ENCODE assay signal across 8 cellular contexts in the genomic region with DNA sequence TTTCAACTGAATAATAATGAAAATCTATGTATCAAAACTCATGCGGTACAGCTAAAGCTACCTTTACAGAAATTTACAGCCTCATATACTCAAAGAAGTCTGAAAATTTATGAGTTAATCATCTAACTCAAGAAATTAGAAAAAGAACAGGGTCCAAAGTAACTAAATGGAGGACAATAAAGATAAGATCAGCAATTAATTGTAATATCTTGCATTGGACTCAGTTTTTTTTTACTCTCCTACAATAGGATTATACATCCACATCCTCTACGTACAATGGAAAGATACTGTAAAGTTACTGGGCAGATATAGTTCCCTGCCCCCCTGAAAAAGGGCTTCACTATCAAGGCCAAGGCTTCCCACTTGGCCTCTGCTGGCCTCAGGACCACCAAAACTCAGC.
"Had no signal": no experiment of that assay in that cellular context is flagged by ENCODE, and none has a peak within 500 bp of the region (broad histone marks: within the 10 kb centered on the region; RNA-seq: fewer than 3 reads in every experiment).

No MANE protein-coding gene starts in this region.

- H3K4me3 ChIP-seq: GM23248, K562 had no signal

- H2AFZ ChIP-seq: GM23248 had no signal

- FAIRE-seq: K562 had no signal

- ATAC-seq: K562 had no signal

- H3K9ac ChIP-seq: GM23248 had no signal

- H3K27ac ChIP-seq: GM23248, HL-60 had no signal

- DNase-seq: GM23248, GOT3, H7, HCEC 1CT, IMR-90, KG1 had no signal
